In the genomic region with DNA sequence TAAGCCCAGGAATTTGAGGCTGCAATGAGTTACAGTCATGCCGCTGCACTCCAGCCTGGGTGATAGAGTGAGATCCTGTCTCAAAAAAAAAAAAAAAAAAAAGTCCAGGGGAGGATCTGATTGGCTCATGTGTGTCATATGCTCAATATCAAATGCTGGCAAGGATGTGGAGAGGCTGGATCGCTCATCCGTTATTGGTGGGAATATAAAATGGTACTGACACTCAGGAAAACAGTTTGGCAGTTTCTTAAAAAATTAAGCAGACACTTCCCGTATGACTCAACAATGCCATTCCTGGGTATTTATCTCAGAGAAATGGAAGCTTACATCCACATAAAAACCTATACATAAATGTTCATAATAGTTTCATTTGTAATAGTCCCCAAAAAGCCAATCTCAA, we compare ENCODE assay signal across 17 cellular contexts.
DNase-seq lines count a peak whose midpoint lies in the region; ATAC-seq and TF ChIP-seq lines count a peak whose summit lies in the region.
"Had no signal": no experiment of that assay in that cellular context is flagged by ENCODE, and none has a peak within 500 bp of the region (broad histone marks: within the 10 kb centered on the region; RNA-seq: fewer than 3 reads in every experiment).

No MANE protein-coding gene starts in this region.

- WGBS in right cardiac atrium, result 67% methylated on average over 4 of the region's 4 CpGs

- no peak overlapping the region for H3K4me3 Mint-ChIP-seq in MCF 10A (ENCODE audit: unreplicated experiment)

- no peaks in the 10 kb centered on the region for H3K36me3 ChIP-seq in right atrium auricular region
- H3K36me3 ChIP-seq: BE2C, SJCRH30 had no signal

- POLR2A ChIA-PET in MCF 10A (lab: Yijun Ruan, JAX), result interaction anchor here (0.7 kb wide), 1 partner anchor 1307 kb away, joined by 3 read pairs; no protein-coding TSS in a partner anchor

- H3K9me3 ChIP-seq in right atrium auricular region (no peaks in the 10 kb centered on the region), right cardiac atrium (ENCODE audit: control insufficient read depth, low read length) (no peaks in the 10 kb centered on the region)
- H3K9me3 ChIP-seq: A549, BE2C, SJCRH30 had no signal

- H3K27ac ChIP-seq in right atrium auricular region (no peak overlapping the region), right cardiac atrium (ENCODE audit: low read length) (no peak overlapping the region)
- H3K27ac ChIP-seq: A549, SJCRH30 had no signal

- H3K4me1 Mint-ChIP-seq in MCF 10A (ENCODE audit: insufficient read depth, unreplicated experiment), result peaks cover 16% of the 10 kb centered on the region

- H3K27me3 ChIP-seq in right atrium auricular region, result no peaks in the 10 kb centered on the region
- H3K27me3 ChIP-seq in right cardiac atrium (ENCODE audit: control insufficient read depth, insufficient read depth), result no peaks in the 10 kb centered on the region
- H3K27me3 ChIP-seq: BE2C, SJCRH30 had no signal

- no peaks in the 10 kb centered on the region for H3K27me3 Mint-ChIP-seq in MCF 10A (ENCODE audit: insufficient read depth, unreplicated experiment)

- ATAC-seq in right cardiac atrium, result no peak
- ATAC-seq: A549, GM12878, HCT116 had no signal

- DNase-seq in right atrium auricular region (ENCODE audit: low spot score) (peak; percentile 21), right cardiac atrium (no peak), RPMI7951 (ENCODE audit: low read depth) (peak; percentile 16), fibroblast of mammary gland (ENCODE audit: low read depth) (peak; percentile 14), NCI-H748 treated with DMSO at 0.1 percent for 48 hours (lab: John Stamatoyannopoulos, UW) (no peak), MCF 10A (ENCODE audit: unreplicated experiment) (no peak), NCI-H2029 treated with DMSO at 0.1 percent for 48 hours (lab: John Stamatoyannopoulos, UW) (no peak)
- DNase-seq: BE2C, DMS79, Karpas-422, NCI-H1417, NCI-H187 treated with DMSO at 0.1 percent for 48 hours, NCI-H510A, SJCRH30 had no signal

- intact Hi-C loops in right cardiac atrium (cut with DNase I), result no loop called here
- intact Hi-C loops in MCF 10A (cut with micrococcal nuclease), result no loop called here

- H3K27ac Mint-ChIP-seq in MCF 10A (ENCODE audit: low read depth, unreplicated experiment), result no peak overlapping the region

- BruUV-seq in MCF 10A (replicated peaks; lab: Mats Ljungman, UMichigan), result no TSS peak

- H3K9me3 Mint-ChIP-seq in MCF 10A (ENCODE audit: unreplicated experiment), result no peaks in the 10 kb centered on the region

- CTCF ChIA-PET in MCF 10A (lab: Yijun Ruan, JAX), result interaction anchor here (0.6 to 0.8 kb wide), 2 partner anchors 257 to 1198 kb away, joined by 3 read pairs; no protein-coding TSS in a partner anchor

- H3K4me1 ChIP-seq in right atrium auricular region (no peaks in the 10 kb centered on the region), right cardiac atrium (ENCODE audit: control insufficient read depth, insufficient read depth, low read length) (no peaks in the 10 kb centered on the region)
- H3K4me1 ChIP-seq: BE2C, SJCRH30 had no signal

- H3K36me3 Mint-ChIP-seq in MCF 10A (ENCODE audit: insufficient read depth, unreplicated experiment), result peaks cover 13% of the 10 kb centered on the region

- TF ChIP-seq CTCF in right atrium auricular region (IDR thresholded peaks at IDR 0.05) (no peak), fibroblast of mammary gland (conservative IDR thresholded peaks at IDR 0.05; ENCODE audit: control insufficient read depth, insufficient read depth, low read depth, low read length) (no peak), MCF 10A (IDR thresholded peaks at IDR 0.05; ENCODE audit: unreplicated experiment) (no peak)

- H3K4me3 ChIP-seq in right atrium auricular region (no peak overlapping the region), right cardiac atrium (ENCODE audit: low read length) (no peak overlapping the region), fibroblast of mammary gland (ENCODE audit: control insufficient read depth, low read depth, low read length) (no peak overlapping the region)
- H3K4me3 ChIP-seq: A549, GM12878, SJCRH30 had no signal

Comparison
In these comparisons a context has a peak if more than half of its experiments do, and no peak if none do; other contexts are left out.
1. DNase-seq: peak in right atrium auricular region (single experiment), RPMI7951 (single experiment) and fibroblast of mammary gland (single experiment); none in right cardiac atrium (0 of 3), NCI-H748 treated with DMSO at 0.1 percent for 48 hours (single experiment), MCF 10A (single experiment) and NCI-H2029 treated with DMSO at 0.1 percent for 48 hours (single experiment).